Comparison of ENCODE assay signal across 26 cellular contexts in genomic region chr6:37676071-37676470, GRCh38.
"Had no signal": no experiment of that assay in that cellular context is flagged by ENCODE, and none has a peak within 500 bp of the region (broad histone marks: within the 10 kb centered on the region; RNA-seq: fewer than 3 reads in every experiment).

No MANE protein-coding gene starts in this region.

- H3K27ac Mint-ChIP-seq: dendritic cell treated with granulocyte-macrophage colony-stimulating factor and Interleukin-4, amounts not matched to agents 40 ng/mL and 50 ng/mL, for 4 days; immature natural killer cell; nephron; progenitor cell of endocrine pancreas; type B pancreatic cell had no signal

- H3K27me3 Mint-ChIP-seq: stimulated activated naive CD8-positive, alpha-beta T cell treated with anti-CD3 and anti-CD28 coated beads, Interleukin-15, amount 100 ng/mL, for 72 hours had no signal

- H3K4me1 Mint-ChIP-seq: stimulated activated naive CD8-positive, alpha-beta T cell treated with anti-CD3 and anti-CD28 coated beads, Interleukin-15, amount 100 ng/mL, for 72 hours had no signal

- H3K9me3 ChIP-seq: colonic mucosa, esophagus muscularis mucosa, lower lobe of right lung, pancreas, right lobe of liver, testis, tibial artery had no signal

- H3K36me3 Mint-ChIP-seq: immature natural killer cell, type B pancreatic cell had no signal

- H3K9me3 Mint-ChIP-seq: dendritic cell treated with granulocyte-macrophage colony-stimulating factor and Interleukin-4, amounts not matched to agents 40 ng/mL and 50 ng/mL, for 4 days; immature natural killer cell; nephron; stimulated activated naive CD8-positive, alpha-beta T cell treated with anti-CD3 and anti-CD28 coated beads, Interleukin-15, amount 100 ng/mL, for 72 hours; type B pancreatic cell had no signal

- H3K4me3 Mint-ChIP-seq: dendritic cell treated with granulocyte-macrophage colony-stimulating factor and Interleukin-4, amounts not matched to agents 40 ng/mL and 50 ng/mL, for 4 days; immature natural killer cell; nephron; stimulated activated naive CD8-positive, alpha-beta T cell treated with anti-CD3 and anti-CD28 coated beads, Interleukin-15, amount 100 ng/mL, for 72 hours; type B pancreatic cell had no signal

- H3K36me3 ChIP-seq: colonic mucosa, esophagus muscularis mucosa, lower lobe of right lung, pancreas, right lobe of liver, tibial artery had no signal

- H3K4me1 ChIP-seq: colonic mucosa, lower lobe of right lung, pancreas, right lobe of liver had no signal

- H3K4me3 ChIP-seq: colonic mucosa, esophagus muscularis mucosa, lower lobe of right lung, pancreas, right lobe of liver, testis, tibial artery had no signal

- DNase-seq: cerebellar nuclear complex; colonic mucosa; effector memory CD4-positive, alpha-beta T cell; foreskin melanocyte; glutamatergic neuron; hypothalamus; immature natural killer cell; islet precursor cell; kidney glomerular epithelial cell; left ventricle myocardium superior; lower lobe of right lung; occipital lobe; pancreas; right lobe of liver; small intestine; stimulated activated CD4-positive, alpha-beta T cell treated with anti-CD3 and anti-CD28 coated beads, Interleukin-15, amount 100 ng/mL, for 24 hours; stimulated activated CD4-positive, alpha-beta T cell treated with anti-CD3 and anti-CD28 coated beads, Interleukin-2, amount 100 ng/mL, for 48 hours; stimulated activated naive CD4-positive, alpha-beta T cell; stimulated activated naive CD8-positive, alpha-beta T cell treated with anti-CD3 and anti-CD28 coated beads, Interleukin-15, amount 100 ng/mL, for 72 hours; testis; tibial artery had no signal

- H3K27ac ChIP-seq: colonic mucosa, esophagus muscularis mucosa, lower lobe of right lung, pancreas, right lobe of liver, testis, tibial artery had no signal

- H3K27me3 ChIP-seq: colonic mucosa, esophagus muscularis mucosa, pancreas, right lobe of liver, testis, tibial artery had no signal

- ATAC-seq: left ventricle myocardium superior; lower lobe of right lung; pancreas; right lobe of liver; stimulated activated naive CD8-positive, alpha-beta T cell treated with anti-CD3 and anti-CD28 coated beads, Interleukin-15, amount 100 ng/mL, for 72 hours had no signal
